In the genomic region with DNA sequence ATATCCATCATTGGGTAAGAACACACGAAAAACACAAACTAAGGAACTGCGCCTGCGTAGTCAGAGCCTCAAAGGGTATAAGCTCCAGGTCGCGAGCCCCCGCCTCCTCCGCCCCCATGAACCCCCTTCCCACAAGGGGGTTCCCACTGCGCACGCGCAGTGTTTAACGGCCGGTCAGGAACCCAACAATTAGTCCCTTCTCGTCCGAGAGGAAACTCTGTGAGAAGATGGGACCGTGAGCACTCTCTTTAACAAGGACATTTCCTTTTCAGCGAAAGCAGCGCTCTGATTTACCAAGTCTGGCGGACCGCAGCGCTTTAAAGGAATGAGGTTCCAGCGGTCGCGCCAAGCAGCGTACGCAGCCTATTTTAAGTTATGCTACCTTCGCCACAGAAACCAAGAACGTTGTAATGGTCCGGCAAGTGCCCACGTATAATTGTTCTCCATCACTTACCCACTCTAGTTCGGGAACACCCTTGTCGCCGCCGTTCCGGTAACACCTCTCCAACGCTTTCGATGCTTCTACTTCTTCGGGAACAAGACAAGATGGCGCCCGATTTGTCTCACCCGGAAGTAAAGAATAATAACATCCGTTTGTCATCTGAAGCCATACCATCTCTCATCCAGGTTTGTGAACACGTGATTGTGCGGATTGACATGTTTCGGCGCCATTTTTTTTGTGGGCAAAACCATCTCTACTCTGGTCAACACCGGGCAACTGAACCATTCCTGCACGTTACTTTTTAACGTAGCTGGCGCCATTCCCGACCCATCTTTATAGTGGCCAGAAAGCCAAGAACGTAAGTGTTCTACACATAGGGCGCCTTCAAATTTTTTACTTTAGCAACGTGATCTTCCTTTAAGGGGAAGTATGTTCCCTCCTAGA, we compare ENCODE assay signal across 1 cellular context.
A peak's percentile ranks its signal among the peaks of the same experiment; 100 is the strongest.
TF ChIP-seq lines count a peak whose summit lies in the region.

A gene with protein sequence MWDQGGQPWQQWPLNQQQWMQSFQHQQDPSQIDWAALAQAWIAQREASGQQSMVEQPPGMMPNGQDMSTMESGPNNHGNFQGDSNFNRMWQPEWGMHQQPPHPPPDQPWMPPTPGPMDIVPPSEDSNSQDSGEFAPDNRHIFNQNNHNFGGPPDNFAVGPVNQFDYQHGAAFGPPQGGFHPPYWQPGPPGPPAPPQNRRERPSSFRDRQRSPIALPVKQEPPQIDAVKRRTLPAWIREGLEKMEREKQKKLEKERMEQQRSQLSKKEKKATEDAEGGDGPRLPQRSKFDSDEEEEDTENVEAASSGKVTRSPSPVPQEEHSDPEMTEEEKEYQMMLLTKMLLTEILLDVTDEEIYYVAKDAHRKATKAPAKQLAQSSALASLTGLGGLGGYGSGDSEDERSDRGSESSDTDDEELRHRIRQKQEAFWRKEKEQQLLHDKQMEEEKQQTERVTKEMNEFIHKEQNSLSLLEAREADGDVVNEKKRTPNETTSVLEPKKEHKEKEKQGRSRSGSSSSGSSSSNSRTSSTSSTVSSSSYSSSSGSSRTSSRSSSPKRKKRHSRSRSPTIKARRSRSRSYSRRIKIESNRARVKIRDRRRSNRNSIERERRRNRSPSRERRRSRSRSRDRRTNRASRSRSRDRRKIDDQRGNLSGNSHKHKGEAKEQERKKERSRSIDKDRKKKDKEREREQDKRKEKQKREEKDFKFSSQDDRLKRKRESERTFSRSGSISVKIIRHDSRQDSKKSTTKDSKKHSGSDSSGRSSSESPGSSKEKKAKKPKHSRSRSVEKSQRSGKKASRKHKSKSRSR (minus strand): TSS at position 548 of the 886 bp plus-strand sequence. CDS start 10,649 bp downstream, outside the sequence.

TF ChIP-seq in K562, 482 proteins besides CTCF, POLR2A, EP300 and RAD21 (continued from another document and continues in another):
- TF ChIP-seq, protein P1, sequence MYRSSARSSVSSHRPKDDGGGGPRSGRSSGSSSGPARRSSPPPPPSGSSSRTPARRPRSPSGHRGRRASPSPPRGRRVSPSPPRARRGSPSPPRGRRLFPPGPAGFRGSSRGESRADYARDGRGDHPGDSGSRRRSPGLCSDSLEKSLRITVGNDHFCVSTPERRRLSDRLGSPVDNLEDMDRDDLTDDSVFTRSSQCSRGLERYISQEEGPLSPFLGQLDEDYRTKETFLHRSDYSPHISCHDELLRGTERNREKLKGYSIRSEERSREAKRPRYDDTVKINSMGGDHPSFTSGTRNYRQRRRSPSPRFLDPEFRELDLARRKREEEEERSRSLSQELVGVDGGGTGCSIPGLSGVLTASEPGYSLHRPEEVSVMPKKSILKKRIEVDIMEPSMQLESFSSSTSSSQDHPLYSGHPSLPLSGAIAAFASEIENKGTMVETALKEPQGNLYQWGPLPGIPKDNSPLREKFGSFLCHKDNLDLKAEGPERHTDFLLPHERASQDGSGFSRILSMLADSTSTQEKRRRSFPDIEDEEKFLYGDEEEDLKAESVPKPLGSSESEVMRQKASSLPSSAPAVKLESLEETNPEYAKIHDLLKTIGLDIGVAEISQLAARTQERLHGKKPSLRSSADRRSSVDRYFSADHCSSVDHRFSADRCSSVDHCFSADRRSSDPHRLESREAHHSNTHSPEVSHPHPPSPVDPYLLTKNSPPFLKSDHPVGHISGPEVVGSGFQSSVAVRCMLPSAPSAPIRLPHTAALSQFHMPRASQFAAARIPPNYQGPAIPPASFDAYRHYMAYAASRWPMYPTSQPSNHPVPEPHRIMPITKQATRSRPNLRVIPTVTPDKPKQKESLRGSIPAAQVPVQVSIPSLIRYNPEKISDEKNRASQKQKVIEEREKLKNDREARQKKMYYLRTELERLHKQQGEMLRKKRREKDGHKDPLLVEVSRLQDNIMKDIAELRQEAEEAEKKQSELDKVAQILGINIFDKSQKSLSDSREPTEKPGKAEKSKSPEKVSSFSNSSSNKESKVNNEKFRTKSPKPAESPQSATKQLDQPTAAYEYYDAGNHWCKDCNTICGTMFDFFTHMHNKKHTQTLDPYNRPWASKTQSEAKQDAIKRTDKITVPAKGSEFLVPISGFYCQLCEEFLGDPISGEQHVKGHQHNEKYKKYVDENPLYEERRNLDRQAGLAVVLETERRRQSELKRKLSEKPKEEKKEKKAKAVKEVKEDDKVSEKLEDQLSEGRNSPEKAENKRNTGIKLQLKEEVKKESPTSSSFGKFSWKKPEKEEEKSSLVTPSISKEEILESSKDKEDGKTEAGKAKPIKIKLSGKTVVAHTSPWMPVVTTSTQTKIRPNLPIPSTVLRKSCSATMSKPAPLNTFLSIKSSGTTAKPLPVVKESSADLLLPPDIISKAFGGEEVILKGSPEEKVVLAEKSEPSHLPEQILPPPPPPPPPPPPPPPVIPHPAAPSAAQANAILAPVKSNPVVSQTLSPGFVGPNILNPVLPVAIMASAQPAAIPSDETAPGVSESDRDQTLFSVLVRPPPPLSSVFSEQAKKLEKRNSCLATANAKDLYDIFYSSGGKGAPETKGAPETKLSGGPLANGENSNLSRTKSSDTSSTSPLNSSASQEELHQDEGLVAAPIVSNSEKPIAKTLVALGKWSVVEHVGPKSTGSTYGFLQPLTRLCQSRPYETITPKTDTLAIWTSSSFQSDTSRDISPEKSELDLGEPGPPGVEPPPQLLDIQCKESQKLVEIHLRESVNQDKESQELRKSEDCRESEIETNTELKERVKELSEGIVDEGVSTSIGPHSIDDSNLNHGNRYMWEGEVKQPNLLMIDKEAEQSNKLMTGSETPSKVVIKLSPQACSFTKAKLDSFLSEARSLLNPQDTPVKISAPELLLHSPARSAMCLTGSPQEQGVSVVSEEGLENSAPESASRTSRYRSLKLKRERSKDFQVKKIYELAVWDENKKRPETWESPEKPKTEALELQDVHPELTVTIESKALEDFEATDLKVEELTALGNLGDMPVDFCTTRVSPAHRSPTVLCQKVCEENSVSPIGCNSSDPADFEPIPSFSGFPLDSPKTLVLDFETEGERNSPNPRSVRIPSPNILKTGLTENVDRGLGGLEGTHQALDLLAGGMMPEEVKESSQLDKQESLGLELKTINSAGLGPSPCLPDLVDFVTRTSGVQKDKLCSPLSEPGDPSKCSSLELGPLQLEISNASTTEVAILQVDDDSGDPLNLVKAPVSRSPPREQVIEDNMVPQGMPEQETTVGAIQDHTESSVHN (IDR thresholded peaks at IDR 0.05; ENCODE audit: borderline replicate concordance in 1 of 2, low read depth in 1 of 2) = no peak
- TF ChIP-seq ZNF23 (CRISPR knock-in tag; IDR thresholded peaks at IDR 0.05) (no peak), POLR2H (tag; IDR thresholded peaks at IDR 0.05; ENCODE audit: low read depth) (peak; percentile 84), ETV1 (tag; conservative IDR thresholded peaks at IDR 0.05; ENCODE audit: low read depth) (peak; percentile 74), NR2F6 (CRISPR knock-in tag; IDR thresholded peaks at IDR 0.05) (no peak), FIP1L1 (IDR thresholded peaks at IDR 0.05; ENCODE audit: low read depth, low read length, poor library complexity, severe bottlenecking) (no peak), SRSF3 (IDR thresholded peaks at IDR 0.05; ENCODE audit: insufficient read depth, low read length) (no peak), CBFA2T2 (conservative IDR thresholded peaks at IDR 0.05) (peak; percentile 63), MAFK (IDR thresholded peaks at IDR 0.05; ENCODE audit: low read length) (peak; percentile 1; the same call in 1 of the 2 replicates), NFYB (IDR thresholded peaks at IDR 0.05; ENCODE audit: extremely low read depth, insufficient read length) (no peak), PHB2 (IDR thresholded peaks at IDR 0.05; ENCODE audit: low read depth) (no peak), CREB1 (IDR thresholded peaks at IDR 0.05) (peak; percentile 13; the same call in 1 of the 2 replicates), CREB1 (CRISPR knock-in tag; IDR thresholded peaks at IDR 0.05) (no peak; the same call in 1 of the 2 replicates), ZZZ3 (IDR thresholded peaks at IDR 0.05) (0 out of 2 replicates have a peak, but pooled peaks have one; percentile 7), NR2C2 (CRISPR knock-in tag; IDR thresholded peaks at IDR 0.05) (peak; percentile 98), NR2C2 (tag; IDR thresholded peaks at IDR 0.05) (peak; percentile 100), CHCHD3 (CRISPR knock-in tag; IDR thresholded peaks at IDR 0.05) (no peak), MXI1 (IDR thresholded peaks at IDR 0.05; ENCODE audit: low read depth, low read length) (peak; percentile 72)
- TF ChIP-seq, protein P2, sequence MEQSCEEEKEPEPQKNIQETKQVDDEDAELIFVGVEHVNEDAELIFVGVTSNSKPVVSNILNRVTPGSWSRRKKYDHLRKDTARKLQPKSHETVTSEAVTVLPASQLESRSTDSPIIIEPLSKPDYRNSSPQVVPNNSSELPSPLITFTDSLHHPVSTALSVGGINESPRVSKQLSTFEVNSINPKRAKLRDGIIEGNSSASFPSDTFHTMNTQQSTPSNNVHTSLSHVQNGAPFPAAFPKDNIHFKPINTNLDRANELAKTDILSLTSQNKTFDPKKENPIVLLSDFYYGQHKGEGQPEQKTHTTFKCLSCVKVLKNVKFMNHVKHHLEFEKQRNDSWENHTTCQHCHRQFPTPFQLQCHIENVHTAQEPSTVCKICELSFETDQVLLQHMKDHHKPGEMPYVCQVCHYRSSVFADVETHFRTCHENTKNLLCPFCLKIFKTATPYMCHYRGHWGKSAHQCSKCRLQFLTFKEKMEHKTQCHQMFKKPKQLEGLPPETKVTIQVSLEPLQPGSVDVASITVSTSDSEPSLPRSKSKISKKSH (CRISPR knock-in tag; IDR thresholded peaks at IDR 0.05) = no peak
- TF ChIP-seq, protein P3, sequence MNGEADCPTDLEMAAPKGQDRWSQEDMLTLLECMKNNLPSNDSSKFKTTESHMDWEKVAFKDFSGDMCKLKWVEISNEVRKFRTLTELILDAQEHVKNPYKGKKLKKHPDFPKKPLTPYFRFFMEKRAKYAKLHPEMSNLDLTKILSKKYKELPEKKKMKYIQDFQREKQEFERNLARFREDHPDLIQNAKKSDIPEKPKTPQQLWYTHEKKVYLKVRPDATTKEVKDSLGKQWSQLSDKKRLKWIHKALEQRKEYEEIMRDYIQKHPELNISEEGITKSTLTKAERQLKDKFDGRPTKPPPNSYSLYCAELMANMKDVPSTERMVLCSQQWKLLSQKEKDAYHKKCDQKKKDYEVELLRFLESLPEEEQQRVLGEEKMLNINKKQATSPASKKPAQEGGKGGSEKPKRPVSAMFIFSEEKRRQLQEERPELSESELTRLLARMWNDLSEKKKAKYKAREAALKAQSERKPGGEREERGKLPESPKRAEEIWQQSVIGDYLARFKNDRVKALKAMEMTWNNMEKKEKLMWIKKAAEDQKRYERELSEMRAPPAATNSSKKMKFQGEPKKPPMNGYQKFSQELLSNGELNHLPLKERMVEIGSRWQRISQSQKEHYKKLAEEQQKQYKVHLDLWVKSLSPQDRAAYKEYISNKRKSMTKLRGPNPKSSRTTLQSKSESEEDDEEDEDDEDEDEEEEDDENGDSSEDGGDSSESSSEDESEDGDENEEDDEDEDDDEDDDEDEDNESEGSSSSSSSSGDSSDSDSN (IDR thresholded peaks at IDR 0.05; ENCODE audit: borderline replicate concordance in 1 of 2, low read depth in 2 of 2, low read length in 2 of 2) = no peak
- TF ChIP-seq, protein P4, sequence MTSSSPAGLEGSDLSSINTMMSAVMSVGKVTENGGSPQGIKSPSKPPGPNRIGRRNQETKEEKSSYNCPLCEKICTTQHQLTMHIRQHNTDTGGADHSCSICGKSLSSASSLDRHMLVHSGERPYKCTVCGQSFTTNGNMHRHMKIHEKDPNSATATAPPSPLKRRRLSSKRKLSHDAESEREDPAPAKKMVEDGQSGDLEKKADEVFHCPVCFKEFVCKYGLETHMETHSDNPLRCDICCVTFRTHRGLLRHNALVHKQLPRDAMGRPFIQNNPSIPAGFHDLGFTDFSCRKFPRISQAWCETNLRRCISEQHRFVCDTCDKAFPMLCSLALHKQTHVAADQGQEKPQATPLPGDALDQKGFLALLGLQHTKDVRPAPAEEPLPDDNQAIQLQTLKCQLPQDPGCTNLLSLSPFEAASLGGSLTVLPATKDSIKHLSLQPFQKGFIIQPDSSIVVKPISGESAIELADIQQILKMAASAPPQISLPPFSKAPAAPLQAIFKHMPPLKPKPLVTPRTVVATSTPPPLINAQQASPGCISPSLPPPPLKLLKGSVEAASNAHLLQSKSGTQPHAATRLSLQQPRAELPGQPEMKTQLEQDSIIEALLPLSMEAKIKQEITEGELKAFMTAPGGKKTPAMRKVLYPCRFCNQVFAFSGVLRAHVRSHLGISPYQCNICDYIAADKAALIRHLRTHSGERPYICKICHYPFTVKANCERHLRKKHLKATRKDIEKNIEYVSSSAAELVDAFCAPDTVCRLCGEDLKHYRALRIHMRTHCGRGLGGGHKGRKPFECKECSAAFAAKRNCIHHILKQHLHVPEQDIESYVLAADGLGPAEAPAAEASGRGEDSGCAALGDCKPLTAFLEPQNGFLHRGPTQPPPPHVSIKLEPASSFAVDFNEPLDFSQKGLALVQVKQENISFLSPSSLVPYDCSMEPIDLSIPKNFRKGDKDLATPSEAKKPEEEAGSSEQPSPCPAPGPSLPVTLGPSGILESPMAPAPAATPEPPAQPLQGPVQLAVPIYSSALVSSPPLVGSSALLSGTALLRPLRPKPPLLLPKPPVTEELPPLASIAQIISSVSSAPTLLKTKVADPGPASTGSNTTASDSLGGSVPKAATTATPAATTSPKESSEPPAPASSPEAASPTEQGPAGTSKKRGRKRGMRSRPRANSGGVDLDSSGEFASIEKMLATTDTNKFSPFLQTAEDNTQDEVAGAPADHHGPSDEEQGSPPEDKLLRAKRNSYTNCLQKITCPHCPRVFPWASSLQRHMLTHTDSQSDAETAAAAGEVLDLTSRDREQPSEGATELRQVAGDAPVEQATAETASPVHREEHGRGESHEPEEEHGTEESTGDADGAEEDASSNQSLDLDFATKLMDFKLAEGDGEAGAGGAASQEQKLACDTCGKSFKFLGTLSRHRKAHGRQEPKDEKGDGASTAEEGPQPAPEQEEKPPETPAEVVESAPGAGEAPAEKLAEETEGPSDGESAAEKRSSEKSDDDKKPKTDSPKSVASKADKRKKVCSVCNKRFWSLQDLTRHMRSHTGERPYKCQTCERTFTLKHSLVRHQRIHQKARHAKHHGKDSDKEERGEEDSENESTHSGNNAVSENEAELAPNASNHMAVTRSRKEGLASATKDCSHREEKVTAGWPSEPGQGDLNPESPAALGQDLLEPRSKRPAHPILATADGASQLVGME (CRISPR knock-in tag; IDR thresholded peaks at IDR 0.05) = no peak
- TF ChIP-seq, protein P5, sequence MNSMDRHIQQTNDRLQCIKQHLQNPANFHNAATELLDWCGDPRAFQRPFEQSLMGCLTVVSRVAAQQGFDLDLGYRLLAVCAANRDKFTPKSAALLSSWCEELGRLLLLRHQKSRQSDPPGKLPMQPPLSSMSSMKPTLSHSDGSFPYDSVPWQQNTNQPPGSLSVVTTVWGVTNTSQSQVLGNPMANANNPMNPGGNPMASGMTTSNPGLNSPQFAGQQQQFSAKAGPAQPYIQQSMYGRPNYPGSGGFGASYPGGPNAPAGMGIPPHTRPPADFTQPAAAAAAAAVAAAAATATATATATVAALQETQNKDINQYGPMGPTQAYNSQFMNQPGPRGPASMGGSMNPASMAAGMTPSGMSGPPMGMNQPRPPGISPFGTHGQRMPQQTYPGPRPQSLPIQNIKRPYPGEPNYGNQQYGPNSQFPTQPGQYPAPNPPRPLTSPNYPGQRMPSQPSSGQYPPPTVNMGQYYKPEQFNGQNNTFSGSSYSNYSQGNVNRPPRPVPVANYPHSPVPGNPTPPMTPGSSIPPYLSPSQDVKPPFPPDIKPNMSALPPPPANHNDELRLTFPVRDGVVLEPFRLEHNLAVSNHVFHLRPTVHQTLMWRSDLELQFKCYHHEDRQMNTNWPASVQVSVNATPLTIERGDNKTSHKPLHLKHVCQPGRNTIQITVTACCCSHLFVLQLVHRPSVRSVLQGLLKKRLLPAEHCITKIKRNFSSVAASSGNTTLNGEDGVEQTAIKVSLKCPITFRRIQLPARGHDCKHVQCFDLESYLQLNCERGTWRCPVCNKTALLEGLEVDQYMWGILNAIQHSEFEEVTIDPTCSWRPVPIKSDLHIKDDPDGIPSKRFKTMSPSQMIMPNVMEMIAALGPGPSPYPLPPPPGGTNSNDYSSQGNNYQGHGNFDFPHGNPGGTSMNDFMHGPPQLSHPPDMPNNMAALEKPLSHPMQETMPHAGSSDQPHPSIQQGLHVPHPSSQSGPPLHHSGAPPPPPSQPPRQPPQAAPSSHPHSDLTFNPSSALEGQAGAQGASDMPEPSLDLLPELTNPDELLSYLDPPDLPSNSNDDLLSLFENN (IDR thresholded peaks at IDR 0.05; ENCODE audit: low read depth in 2 of 2, low read length in 2 of 2) = 0 out of 4 replicates have a peak, but pooled peaks of 1 of the 2 experiments have one; percentile 12
